Comparison of ENCODE assay signal across 27 cellular contexts in the genomic region with DNA sequence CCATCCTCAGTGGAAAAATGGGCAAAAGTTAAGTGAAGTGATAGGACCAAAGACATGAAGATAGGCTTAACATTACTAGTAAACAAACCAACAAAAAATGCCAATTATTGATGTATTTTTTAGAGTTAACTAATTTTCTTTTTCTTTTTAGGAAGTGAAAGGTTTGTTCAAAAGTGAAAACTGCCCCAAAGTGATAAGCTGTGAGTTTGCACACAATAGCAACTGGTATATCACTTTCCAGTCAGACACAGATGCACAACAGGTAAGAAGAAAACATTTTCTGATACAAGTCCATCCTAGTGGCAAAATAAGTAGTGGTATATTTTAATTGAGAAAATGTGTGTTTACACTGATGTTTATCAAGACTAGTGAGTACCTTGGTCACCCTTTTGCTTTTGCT. TPM values are rescaled to one million over a fixed set of nuclear protein-coding genes. Genes with fewer than 3 reads are reported as not detected.
DNase-seq lines count a peak whose midpoint lies in the region; ATAC-seq, FAIRE-seq and TF ChIP-seq lines count a peak whose summit lies in the region.
"Had no signal": no experiment of that assay in that cellular context is flagged by ENCODE, and none has a peak within 500 bp of the region (broad histone marks: within the 10 kb centered on the region; RNA-seq: fewer than 3 reads in every experiment).

No MANE protein-coding gene starts in this region.

- H2AFZ ChIP-seq in GM12878 (ENCODE audit: control insufficient read depth, low read depth, low read length) = no peak overlapping the region
- H2AFZ ChIP-seq: PC-9 had no signal

- FAIRE-seq in GM12891 (lab: Jason Lieb, UNC) = no peak
- no peak for FAIRE-seq in GM12878 (lab: Jason Lieb, UNC)
- FAIRE-seq: A549, D721Med had no signal

- no TSS peak for BruUV-seq in GM12878 (replicated peaks; lab: Mats Ljungman, UMichigan)

- intact Hi-C loops in GM12878 (cut with micrococcal nuclease; ENCODE audit: unreplicated experiment) = no loop called here

- no peak for ATAC-seq in activated CD8-positive, alpha-beta memory T cell treated with anti-CD3 and anti-CD28 coated beads, Interleukin-2, amount 10 ng/mL, durations not matched to agents 7 days and 5 days
- peak; percentile 33; the same call in 1 of the 3 replicates for ATAC-seq in GM12878
- no peak for ATAC-seq in HG02852 (IDR thresholded peaks at IDR 0.05; ENCODE audit: unreplicated experiment)
- ATAC-seq: A549, Right ventricle myocardium inferior, SK-N-SH treated with all-trans-retinoic acid at 6 μM for 48 hours had no signal

- H3K27me3 Mint-ChIP-seq in activated CD8-positive, alpha-beta memory T cell treated with anti-CD3 and anti-CD28 coated beads, Interleukin-2, amount 10 ng/mL, durations not matched to agents 7 days and 5 days = no peaks in the 10 kb centered on the region
- H3K27me3 Mint-ChIP-seq: CD4-positive, alpha-beta T cell had no signal

- peaks cover 5 to 36% of the 10 kb centered on the region in 2 experiments for H3K36me3 ChIP-seq in GM12878 (ENCODE audit: control insufficient read depth in 2 of 2, insufficient read depth in 2 of 2, low read length in 1 of 2)

- peaks cover 25% of the 10 kb centered on the region for H3K4me1 Mint-ChIP-seq in activated CD8-positive, alpha-beta memory T cell treated with anti-CD3 and anti-CD28 coated beads, Interleukin-2, amount 10 ng/mL, durations not matched to agents 7 days and 5 days

- SMC1A ChIA-PET in GM12878 (lab: Charles Lee; ENCODE audit: uncharacterized antibody, unreplicated experiment) = no interaction called here

- DNase-seq in activated CD8-positive, alpha-beta memory T cell treated with anti-CD3 and anti-CD28 coated beads, Interleukin-2, amount 10 ng/mL, durations not matched to agents 7 days and 5 days = no peak
- DNase-seq in activated CD8-positive, alpha-beta memory T cell treated with anti-CD3 and anti-CD28 coated beads for 24 hours = no peak
- DNase-seq in GM12891 (ENCODE audit: insufficient read length, low spot score) = no peak
- DNase-seq in GM20000 (ENCODE audit: low spot score) = peak; percentile 24
- DNase-seq in GM12878 (ENCODE audit: low read depth, low spot score) = no peak
- DNase-seq in NCI-H1436 (lab: John Stamatoyannopoulos, UW) = no peak
- no peak for DNase-seq in erythroblast (lab: John Stamatoyannopoulos, UW)
- DNase-seq: AML-193; CD4-positive, alpha-beta T cell; IMR-90; KG1; MG63; NCI-H1694; NCI-H2029 treated with DMSO at 0.1 percent for 48 hours; NCI-H446 treated with DMSO at 0.1 percent for 48 hours; NCI-H526; NCI-H82; NK-92 treated with Interleukin-12 subunit alpha and Interleukin-12 subunit beta, amount 100 ng/mL, for 24 hours; PC-9; SJCRH30 had no signal

- no peaks in the 10 kb centered on the region for H4K20me1 ChIP-seq in GM12878 (ENCODE audit: control insufficient read depth, insufficient read depth)

- H3K27me3 ChIP-seq in GM12878 (replicated peaks in 1 of 2; ENCODE audit: control insufficient read depth in 2 of 2, insufficient read depth in 2 of 2, low read length in 1 of 2) = no peaks in the 10 kb centered on the region
- H3K27me3 ChIP-seq: BLaER1 treated with 17β-estradiol and CSF1 and Interleukin-3, amounts not matched to agents 10 nM and 100 nM; MG63; SJCRH30 had no signal

- H3K36me3 Mint-ChIP-seq in activated CD8-positive, alpha-beta memory T cell treated with anti-CD3 and anti-CD28 coated beads, Interleukin-2, amount 10 ng/mL, durations not matched to agents 7 days and 5 days = peaks cover 52% of the 10 kb centered on the region

- RAD21 ChIA-PET in GM12878 (lab: Charles Lee; ENCODE audit: unreplicated experiment) = no interaction called here

- POLR2A ChIA-PET in GM12878 (lab: Charles Lee) = no interaction called here

- peak overlapping the region; percentile 16 for H3K27ac Mint-ChIP-seq in activated CD8-positive, alpha-beta memory T cell treated with anti-CD3 and anti-CD28 coated beads, Interleukin-2, amount 10 ng/mL, durations not matched to agents 7 days and 5 days
- H3K27ac Mint-ChIP-seq: CD4-positive, alpha-beta T cell had no signal

- TF ChIP-seq RAD21 in GM12878 (IDR thresholded peaks at IDR 0.05; ENCODE audit: insufficient read depth, low read depth, low read length) = no peak

- TF ChIP-seq POLR2A in GM12891 (IDR thresholded peaks at IDR 0.05; ENCODE audit: low read depth, low read length) = no peak
- TF ChIP-seq POLR2A in GM12878 (IDR thresholded peaks at IDR 0.05; ENCODE audit: low read depth, low read length) = no peak
- TF ChIP-seq POLR2A in erythroblast (IDR thresholded peaks at IDR 0.05; ENCODE audit: low read length) = no peak

- H3K4me1 ChIP-seq in GM12878 (ENCODE audit: control insufficient read depth, insufficient read depth, low read length) = peaks cover 21% of the 10 kb centered on the region
- H3K4me1 ChIP-seq: A549; BLaER1 treated with 17β-estradiol and CSF1 and Interleukin-3, amounts not matched to agents 10 nM and 100 nM; SJCRH30 had no signal

- H3K4me3 ChIP-seq in GM12878 = no peak overlapping the region
- H3K4me3 ChIP-seq: A549; BLaER1 treated with 17β-estradiol and CSF1 and Interleukin-3, amounts not matched to agents 10 nM and 100 nM; MG63; PC-9; SJCRH30 had no signal

- no peak for TF ChIP-seq CTCF in GM20000 (IDR thresholded peaks at IDR 0.05; ENCODE audit: extremely low read depth, missing control alignments)
- no peak for TF ChIP-seq CTCF in GM12878 (IDR thresholded peaks at IDR 0.05 in 2 of 3, conservative IDR thresholded peaks at IDR 0.05 in 1 of 3; ENCODE audit: control insufficient read depth in 2 of 3, extremely low read depth in 1 of 3, insufficient read depth in 1 of 3, low read depth in 3 of 3, low read length in 3 of 3)

- H3K9ac ChIP-seq in GM12878 (ENCODE audit: control insufficient read depth, insufficient read depth, low read length) = no peak overlapping the region; the same call in 1 of the 2 replicates
- H3K9ac ChIP-seq: BLaER1 treated with 17β-estradiol and CSF1 and Interleukin-3, amounts not matched to agents 10 nM and 100 nM had no signal

- no peak overlapping the region for H3K4me3 Mint-ChIP-seq in activated CD8-positive, alpha-beta memory T cell treated with anti-CD3 and anti-CD28 coated beads, Interleukin-2, amount 10 ng/mL, durations not matched to agents 7 days and 5 days
- H3K4me3 Mint-ChIP-seq: CD4-positive, alpha-beta T cell had no signal

- no peaks in the 10 kb centered on the region for H3K9me3 Mint-ChIP-seq in activated CD8-positive, alpha-beta memory T cell treated with anti-CD3 and anti-CD28 coated beads, Interleukin-2, amount 10 ng/mL, durations not matched to agents 7 days and 5 days (ENCODE audit: low read depth)
- H3K9me3 Mint-ChIP-seq: CD4-positive, alpha-beta T cell had no signal

- TF ChIP-seq EP300 in GM12878 (IDR thresholded peaks at IDR 0.05; ENCODE audit: borderline replicate concordance in 1 of 2, control insufficient read depth in 1 of 2, low read depth in 2 of 2, low read length in 2 of 2) = no peak

- H3K4me2 ChIP-seq in GM12878 (ENCODE audit: control insufficient read depth, insufficient read depth) = no peak overlapping the region
- H3K4me2 ChIP-seq: A549; BLaER1 treated with 17β-estradiol and CSF1 and Interleukin-3, amounts not matched to agents 10 nM and 100 nM; PC-9 had no signal

- in situ Hi-C loops in GM12878 (cut with MboI) = no loop called here

- CTCF ChIA-PET in activated CD8-positive, alpha-beta memory T cell treated with anti-CD3 and anti-CD28 coated beads, Interleukin-2, amount 10 ng/mL, durations not matched to agents 7 days and 5 days (lab: Charles Lee) = interaction anchor here (1.1 kb wide), 1 partner anchor 64 kb away, joined by 3 read pairs; a partner anchor contains a TSS
- CTCF ChIA-PET in GM12878 (lab: Yijun Ruan, JAX) = no interaction called here

- peak overlapping the region; percentile 44; the same call in 1 of the 2 replicates for H3K27ac ChIP-seq in GM12878 (ENCODE audit: control insufficient read depth, insufficient read depth)
- H3K27ac ChIP-seq: A549; BLaER1 treated with 17β-estradiol and CSF1 and Interleukin-3, amounts not matched to agents 10 nM and 100 nM; PC-9; SJCRH30 had no signal

- no peaks in the 10 kb centered on the region for H3K79me2 ChIP-seq in GM12878 (ENCODE audit: control insufficient read depth, insufficient read depth, low read length)

- no peaks in the 10 kb centered on the region for H3K9me3 ChIP-seq in GM12878 (replicated peaks; ENCODE audit: control insufficient read depth, insufficient read depth, low read length)
- H3K9me3 ChIP-seq: A549; BLaER1 treated with 17β-estradiol and CSF1 and Interleukin-3, amounts not matched to agents 10 nM and 100 nM; MG63; SJCRH30 had no signal

RNA-seq across cellular contexts. Expression of a gene that starts 39.6 kb away (rescaled TPM):
- 10 to 100 TPM; 50.5 to 78.2 TPM for total RNA-seq in activated CD8-positive, alpha-beta memory T cell treated with anti-CD3 and anti-CD28 coated beads, Interleukin-2, amount 10 ng/mL, durations not matched to agents 7 days and 5 days
- polyA plus RNA-seq in GM12891 (2012; ENCODE audit: low read depth, missing spikeins) = 10.4 TPM
- total RNA-seq in GM12878 (2013; cell fraction: nucleolus; rRNA removed) = 53.9 and 56.5 TPM in 2 replicates
- 28.3 and 29.9 TPM in 2 replicates for total RNA-seq in GM12878 (2014; rRNA removed)
- 40.4 and 41.2 TPM in 2 replicates for total RNA-seq in GM12878 (2014; rRNA removed; fragmentation: Illumina TruSeq; extraction: Trizol)
- total RNA-seq in GM12878 (2021) = 55.8 and 56.2 TPM in 2 replicates
- 7.1 TPM for polyA plus RNA-seq in GM12878 (2011; ENCODE audit: low read depth)
- polyA plus RNA-seq in GM12878 (2011; rRNA removed) = 29.9 and 38.5 TPM in 2 replicates
- polyA plus RNA-seq in GM12878 (2011; cell fraction: cytosol; rRNA removed) = 13.9 and 14.5 TPM in 2 replicates
- 18.4 and 22.3 TPM in 2 replicates for polyA plus RNA-seq in GM12878 (2011; cell fraction: nucleus; rRNA removed)
- 9.2 and 10.7 TPM in 2 replicates for polyA plus RNA-seq in GM12878 (2012)
- 51.2 and 52.0 TPM in 2 replicates for polyA plus RNA-seq in GM12878 (2014; fragmentation: Illumina TruSeq; extraction: Trizol)
- polyA plus RNA-seq in GM12878 (2014; fragmentation: Nextera tagmentation; extraction: Ambion mirVana) = 10 to 100 TPM; 24.1 to 26.6 TPM
- polyA plus RNA-seq in GM12878 (2014; rRNA removed) = 25.0 and 26.5 TPM in 2 replicates
- 10 to 100 TPM; 65.4 to 72.6 TPM for polyA plus RNA-seq in GM12878 (2016; fragmentation: Nextera tagmentation; extraction: Ambion mirVana)
- polyA minus RNA-seq in GM12878 (2011; rRNA and poly(A)+ RNA removed) = 25.9 and 43.2 TPM in 2 replicates
- 23.6 and 28.5 TPM in 2 replicates for polyA minus RNA-seq in GM12878 (2011; cell fraction: cytosol; rRNA and poly(A)+ RNA removed)
- polyA minus RNA-seq in GM12878 (2011; cell fraction: nucleus; rRNA and poly(A)+ RNA removed) = 10.8 and 16.3 TPM in 2 replicates

RNA-seq across cellular contexts. Expression of a gene that starts 43.9 kb away (rescaled TPM):
- total RNA-seq in activated CD8-positive, alpha-beta memory T cell treated with anti-CD3 and anti-CD28 coated beads, Interleukin-2, amount 10 ng/mL, durations not matched to agents 7 days and 5 days = not detected
- 0.06 TPM for polyA plus RNA-seq in GM12891 (2012; ENCODE audit: low read depth, missing spikeins)
- not detected in 2 replicates for total RNA-seq in GM12878 (2013; cell fraction: nucleolus; rRNA removed)
- total RNA-seq in GM12878 (2014; rRNA removed) (not detected in 2 replicates), GM12878 (2014; rRNA removed; fragmentation: Illumina TruSeq; extraction: Trizol) (not detected in 2 replicates), GM12878 (2021) (not detected in 2 replicates)
- not detected for polyA plus RNA-seq in GM12878 (2011; ENCODE audit: low read depth)
- polyA plus RNA-seq in GM12878 (2011; rRNA removed) (not detected in 2 replicates), GM12878 (2014; fragmentation: Illumina TruSeq; extraction: Trizol) (not detected in 2 replicates), GM12878 (2014; fragmentation: Nextera tagmentation; extraction: Ambion mirVana) (under 1 TPM; 0.04 to 0.06 TPM), GM12878 (2014; rRNA removed) (not detected in 2 replicates), GM12878 (2016; fragmentation: Nextera tagmentation; extraction: Ambion mirVana) (under 1 TPM; 0.11 TPM)
- polyA plus RNA-seq in GM12878 (2011; cell fraction: cytosol; rRNA removed) = not detected in 2 replicates
- not detected in 2 replicates for polyA plus RNA-seq in GM12878 (2011; cell fraction: nucleus; rRNA removed)
- polyA plus RNA-seq in GM12878 (2012) = 0.10 and 0.14 TPM in 2 replicates
- polyA minus RNA-seq in GM12878 (2011; rRNA and poly(A)+ RNA removed) = not detected in 2 replicates
- polyA minus RNA-seq in GM12878 (2011; cell fraction: cytosol; rRNA and poly(A)+ RNA removed) = not detected in 2 replicates
- not detected in 2 replicates for polyA minus RNA-seq in GM12878 (2011; cell fraction: nucleus; rRNA and poly(A)+ RNA removed)
- total RNA-seq: CD4-positive, alpha-beta T cell; IMR-90; PC-9; Right ventricle myocardium inferior; RPMI7951 had no signal
- polyA plus RNA-seq: A549, IMR-90 had no signal
